ENCODE assay signal across 30 cellular contexts in the genomic region with DNA sequence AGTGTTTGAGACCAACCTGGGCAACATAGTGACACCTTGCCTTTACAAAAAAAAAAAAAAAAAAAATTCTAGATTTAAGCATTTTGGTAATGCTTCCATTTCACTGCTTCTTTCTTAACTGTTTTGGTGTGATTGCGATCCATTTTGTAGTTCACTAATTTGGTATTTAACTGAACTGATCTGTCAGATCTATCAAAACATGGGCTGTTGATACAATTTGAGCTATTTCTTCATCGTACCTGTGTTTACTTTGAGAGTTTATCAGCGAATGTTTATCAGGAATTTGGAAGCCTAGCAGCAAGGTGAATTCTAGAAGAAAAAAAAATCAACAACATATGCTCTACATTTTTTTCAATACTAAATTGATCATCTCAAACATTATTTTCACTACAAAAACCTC.
"Had no signal": no experiment of that assay in that cellular context is flagged by ENCODE, and none has a peak within 500 bp of the region (broad histone marks: within the 10 kb centered on the region; RNA-seq: fewer than 3 reads in every experiment).

No MANE protein-coding gene starts in this region.

- H3K9ac ChIP-seq: neural progenitor cell, parathyroid adenoma had no signal

- H3K4me1 ChIP-seq: parathyroid adenoma, psoas muscle, spleen, stomach, thyroid gland, tibial nerve, upper lobe of left lung, vagina had no signal

- H3K4me3 ChIP-seq: neural progenitor cell, ovary, psoas muscle, skin epidermis, smooth muscle cell, spleen, stomach, thoracic aorta, thyroid gland, tibial nerve, upper lobe of left lung, vagina had no signal

- H2AFZ ChIP-seq: neural progenitor cell, parathyroid adenoma had no signal

- H3K27ac ChIP-seq: neural progenitor cell, ovary, parathyroid adenoma, psoas muscle, skin epidermis, spleen, stomach, thoracic aorta, thyroid gland, tibial nerve, upper lobe of left lung, vagina had no signal

- H3K27me3 ChIP-seq: neural progenitor cell, ovary, spleen, stomach, thyroid gland, tibial nerve, upper lobe of left lung, vagina had no signal

- H3K4me2 ChIP-seq: neural progenitor cell, smooth muscle cell had no signal

- H3K9me3 ChIP-seq: ovary, psoas muscle, stomach, thoracic aorta, thyroid gland, tibial nerve, upper lobe of left lung, vagina had no signal

- H3K36me3 ChIP-seq: neural progenitor cell, ovary, spleen, stomach, thoracic aorta, thyroid gland, tibial nerve, upper lobe of left lung, vagina had no signal

- H3K27ac Mint-ChIP-seq: naive thymus-derived CD4-positive, alpha-beta T cell; natural killer cell; nephron; neural progenitor cell; progenitor cell of endocrine pancreas; stimulated activated memory B cell treated with anti-CD40 and anti-IgM and Interleukin-4, amounts not matched to agents 10 μg/mL and 1 μg/mL and 100 μg/mL, for 72 hours had no signal

- H3K4me1 Mint-ChIP-seq: naive thymus-derived CD4-positive, alpha-beta T cell; natural killer cell; nephron; stimulated activated memory B cell treated with anti-CD40 and anti-IgM and Interleukin-4, amounts not matched to agents 10 μg/mL and 1 μg/mL and 100 μg/mL, for 72 hours had no signal

- H3K27me3 Mint-ChIP-seq: naive thymus-derived CD4-positive, alpha-beta T cell; stimulated activated memory B cell treated with anti-CD40 and anti-IgM and Interleukin-4, amounts not matched to agents 10 μg/mL and 1 μg/mL and 100 μg/mL, for 72 hours had no signal

- H3K79me2 ChIP-seq: parathyroid adenoma had no signal

- DNase-seq: naive thymus-derived CD4-positive, alpha-beta T cell; natural killer cell; occipital lobe; ovary; psoas muscle; right cardiac atrium; spleen; stimulated activated CD4-positive, alpha-beta T cell treated with anti-CD3 and anti-CD28 coated beads, Interleukin-12 subunit alpha, Interleukin-12 subunit beta, amount 100 ng/mL, for 4 hours; stimulated activated CD4-positive, alpha-beta T cell treated with anti-CD3 and anti-CD28 coated beads, Interleukin-1b, Interleukin-23, amount 100 ng/mL, for 48 hours; stimulated activated CD4-positive, alpha-beta T cell treated with anti-CD3 and anti-CD28 coated beads, Interleukin-4, amount 100 ng/mL, for 1 hour; stimulated activated CD4-positive, alpha-beta T cell treated with anti-CD3 and anti-CD28 coated beads, Interleukin-4, amount 100 ng/mL, for 4 hours; stimulated activated CD8-positive, alpha-beta memory T cell treated with anti-CD3 and anti-CD28 coated beads, Interleukin-4, amount 100 ng/mL, for 48 hours; stimulated activated naive CD4-positive, alpha-beta T cell; stimulated activated naive CD8-positive, alpha-beta T cell treated with anti-CD3 and anti-CD28 coated beads, Interleukin-15, Interleukin-2, amounts not matched to agents 100 U/mL and 50 U/mL, for 24 hours; stomach; thyroid gland; trophoblast cell; upper lobe of left lung had no signal

- H3K9me3 Mint-ChIP-seq: nephron, neural progenitor cell had no signal

- FAIRE-seq: urothelium cell line had no signal

- H3K4me3 Mint-ChIP-seq: naive thymus-derived CD4-positive, alpha-beta T cell; natural killer cell; nephron; stimulated activated memory B cell treated with anti-CD40 and anti-IgM and Interleukin-4, amounts not matched to agents 10 μg/mL and 1 μg/mL and 100 μg/mL, for 72 hours had no signal

- ATAC-seq: naive thymus-derived CD4-positive, alpha-beta T cell; natural killer cell; psoas muscle; right cardiac atrium; sciatic nerve; stimulated activated memory B cell treated with anti-CD40 and anti-IgM and Interleukin-4, amounts not matched to agents 10 μg/mL and 1 μg/mL and 100 μg/mL, for 72 hours; stimulated activated naive CD8-positive, alpha-beta T cell treated with anti-CD3 and anti-CD28 coated beads, Interleukin-15, Interleukin-2, amounts not matched to agents 100 U/mL and 50 U/mL, for 24 hours had no signal
